ENCODE assay signal across 8 cellular contexts in the genomic region with DNA sequence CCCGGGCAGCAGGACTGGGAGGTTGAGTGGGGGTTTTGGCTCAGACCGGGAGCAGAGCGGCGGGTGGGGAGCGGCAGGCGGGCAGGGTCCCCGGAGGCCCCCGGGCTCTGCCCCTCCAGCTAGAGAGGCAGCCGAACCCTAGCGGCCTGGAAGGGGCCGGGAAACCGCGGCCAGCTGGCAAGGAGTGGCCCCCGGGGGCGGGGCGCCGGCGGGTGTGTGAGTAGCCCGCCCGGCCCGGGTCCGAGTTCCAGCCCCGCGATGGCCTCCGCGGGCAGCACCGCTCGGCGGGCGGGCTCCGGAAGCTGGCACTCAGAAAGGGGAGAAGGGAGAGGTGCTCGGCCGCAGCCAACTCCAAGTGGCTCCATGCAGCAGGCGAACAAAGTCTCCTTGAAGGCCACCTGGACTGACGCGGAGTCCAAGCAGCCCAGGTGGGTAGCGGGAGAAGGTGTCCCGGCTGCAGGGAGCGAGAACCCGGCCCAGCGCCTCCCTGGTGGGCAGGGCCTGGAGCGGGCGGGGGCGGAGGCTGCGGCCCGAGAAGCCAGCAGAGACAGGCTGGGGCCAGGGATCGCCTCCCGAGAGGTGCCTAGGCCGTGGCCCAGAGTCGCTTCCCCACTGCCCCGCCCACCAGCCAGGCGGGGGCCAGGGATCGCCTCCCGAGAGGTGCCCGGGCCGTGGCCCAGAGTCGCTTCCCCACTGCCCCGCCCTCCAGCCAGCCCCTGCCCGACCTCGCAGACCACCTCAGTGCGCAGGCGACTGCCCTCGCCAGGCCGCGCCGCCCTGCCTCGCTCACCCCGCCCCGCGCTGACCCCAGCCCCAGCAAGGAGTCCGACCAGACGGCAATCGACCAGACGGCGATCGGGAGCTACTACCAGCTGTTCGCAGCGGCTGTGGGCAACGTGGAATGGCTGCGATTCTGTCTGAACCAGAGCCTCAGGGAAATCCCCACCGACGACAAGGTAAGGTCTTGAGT. TPM values are rescaled to one million over a fixed set of nuclear protein-coding genes. Genes with fewer than 3 reads are reported as not detected.
A peak's percentile ranks its signal among the peaks of the same experiment; 100 is the strongest.
DNase-seq lines count a peak whose midpoint lies in the region; ATAC-seq and TF ChIP-seq lines count a peak whose summit lies in the region.

A gene with protein sequence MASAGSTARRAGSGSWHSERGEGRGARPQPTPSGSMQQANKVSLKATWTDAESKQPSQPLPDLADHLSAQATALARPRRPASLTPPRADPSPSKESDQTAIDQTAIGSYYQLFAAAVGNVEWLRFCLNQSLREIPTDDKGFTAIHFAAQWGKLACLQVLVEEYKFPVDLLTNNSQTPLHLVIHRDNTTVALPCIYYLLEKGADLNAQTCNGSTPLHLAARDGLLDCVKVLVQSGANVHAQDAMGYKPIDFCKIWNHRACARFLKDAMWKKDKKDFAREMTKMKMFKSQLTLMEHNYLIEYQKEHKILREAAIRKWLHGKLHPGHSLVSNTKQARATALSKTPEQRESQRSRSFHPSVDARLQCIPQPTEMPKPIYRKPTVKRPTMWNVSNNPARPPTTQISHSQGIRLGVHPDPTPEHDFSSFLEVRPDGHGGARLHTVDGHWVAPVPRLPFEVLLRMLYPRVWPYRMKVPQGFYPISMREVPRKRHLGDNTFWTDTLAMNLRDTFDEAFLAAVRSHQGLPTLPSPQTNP (plus strand): TSS at position 243 of the 970 bp plus-strand sequence. CDS start 16 bp downstream, at position 259.

- H3K4me1 Mint-ChIP-seq in activated naive CD8-positive, alpha-beta T cell treated with anti-CD3 and anti-CD28 coated beads, Interleukin-2, amount 10 ng/mL, durations not matched to agents 7 days and 5 days: peaks cover 11% of the 10 kb centered on the region

- no peaks in the 10 kb centered on the region for H3K36me3 ChIP-seq in right atrium auricular region
- peaks cover 0 to 2% of the 10 kb centered on the region in 2 donors for H3K36me3 ChIP-seq in psoas muscle (ENCODE audit: insufficient read depth in 1 of 2, low read depth in 1 of 2)

- H3K27ac ChIP-seq in right atrium auricular region (peak within 1 kb of the TSS; percentile 84 to 91), psoas muscle (peak within 1 kb of the TSS; percentile 53)

- no peaks in the 10 kb centered on the region for H3K9me3 ChIP-seq in right atrium auricular region
- H3K9me3 ChIP-seq in psoas muscle: no peaks in the 10 kb centered on the region

- no peak for TF ChIP-seq RAD21 in Ishikawa (IDR thresholded peaks at IDR 0.05; ENCODE audit: low read depth)

- H3K27ac Mint-ChIP-seq in activated naive CD8-positive, alpha-beta T cell treated with anti-CD3 and anti-CD28 coated beads, Interleukin-2, amount 10 ng/mL, durations not matched to agents 7 days and 5 days: peak within 1 kb of the TSS; percentile 84

- H3K4me1 ChIP-seq in right atrium auricular region: peaks cover 0 to 19% of the 10 kb centered on the region in 2 donors
- H3K4me1 ChIP-seq in psoas muscle: peaks cover 13% of the 10 kb centered on the region

- POLR2A ChIA-PET in activated naive CD8-positive, alpha-beta T cell treated with anti-CD3 and anti-CD28 coated beads, Interleukin-2, amount 10 ng/mL, durations not matched to agents 7 days and 5 days (lab: Charles Lee): interaction anchor here (1.2 to 1.7 kb wide), 2 partner anchors 13 to 22 kb away, joined by 3 to 6 read pairs; no protein-coding TSS in a partner anchor

- WGBS in psoas muscle, 3 donors: 6 to 13% (median 7%) methylated on average over 75 to 82 of the region's 82 CpGs

- TF ChIP-seq CTCF in right atrium auricular region (IDR thresholded peaks at IDR 0.05) (no peak), psoas muscle (IDR thresholded peaks at IDR 0.05) (no peak)

- H3K27me3 ChIP-seq in right atrium auricular region: no peaks in the 10 kb centered on the region
- H3K27me3 ChIP-seq in psoas muscle (ENCODE audit: insufficient read depth in 3 of 3, low read length in 2 of 3): no peaks in the 10 kb centered on the region

- peak; percentile 55 for ATAC-seq in activated naive CD8-positive, alpha-beta T cell treated with anti-CD3 and anti-CD28 coated beads, Interleukin-2, amount 10 ng/mL, durations not matched to agents 7 days and 5 days (ENCODE audit: low read depth)
- peak; percentile 49 to 67 (median 66) for ATAC-seq in psoas muscle

- no peaks in the 10 kb centered on the region for H3K36me3 Mint-ChIP-seq in activated naive CD8-positive, alpha-beta T cell treated with anti-CD3 and anti-CD28 coated beads, Interleukin-2, amount 10 ng/mL, durations not matched to agents 7 days and 5 days

- H3K4me3 ChIP-seq in right atrium auricular region (peak within 1 kb of the TSS; percentile 51 to 63), psoas muscle (peak within 1 kb of the TSS; percentile 67)

- intact Hi-C loops in psoas muscle (cut with DNase I): no loop called here

- H3K9me3 Mint-ChIP-seq in activated naive CD8-positive, alpha-beta T cell treated with anti-CD3 and anti-CD28 coated beads, Interleukin-2, amount 10 ng/mL, durations not matched to agents 7 days and 5 days: no peaks in the 10 kb centered on the region

- no peak for TF ChIP-seq EP300 in Ishikawa (IDR thresholded peaks at IDR 0.05; ENCODE audit: borderline replicate concordance)

- peaks cover 2% of the 10 kb centered on the region for H3K27me3 Mint-ChIP-seq in activated naive CD8-positive, alpha-beta T cell treated with anti-CD3 and anti-CD28 coated beads, Interleukin-2, amount 10 ng/mL, durations not matched to agents 7 days and 5 days

- H3K4me3 Mint-ChIP-seq in activated naive CD8-positive, alpha-beta T cell treated with anti-CD3 and anti-CD28 coated beads, Interleukin-2, amount 10 ng/mL, durations not matched to agents 7 days and 5 days: peak within 1 kb of the TSS; percentile 85

- DNase-seq in DMS79 treated with DMSO at 0.1 percent for 48 hours (lab: John Stamatoyannopoulos, UW) (peak; percentile 65), right atrium auricular region (ENCODE audit: low spot score) (no peak), psoas muscle (peak; percentile 76 to 78), NCI-H1048 (lab: John Stamatoyannopoulos, UW) (no peak), GM19238 (ENCODE audit: insufficient read length, low spot score) (no peak), D341Med (ENCODE audit: low spot score) (no peak)
- peak; percentile 55 for DNase-seq in activated naive CD8-positive, alpha-beta T cell treated with anti-CD3 and anti-CD28 coated beads, Interleukin-2, amount 10 ng/mL, durations not matched to agents 7 days and 5 days

TF ChIP-seq in Ishikawa, 13 proteins besides CTCF, POLR2A, EP300 and RAD21:
- TF ChIP-seq FOXM1 (IDR thresholded peaks at IDR 0.05; ENCODE audit: borderline replicate concordance, low read depth) (no peak), TCF12 (IDR thresholded peaks at IDR 0.05; ENCODE audit: low read depth) (no peak), CEBPB (IDR thresholded peaks at IDR 0.05) (no peak), EGR1 (IDR thresholded peaks at IDR 0.05) (0 out of 2 replicates have a peak, but pooled peaks have one; percentile 35), NFIC (IDR thresholded peaks at IDR 0.05) (no peak)

RNA-seq across cellular contexts. Expression of the gene that starts here (rescaled TPM):
- total RNA-seq in activated naive CD8-positive, alpha-beta T cell treated with anti-CD3 and anti-CD28 coated beads, Interleukin-2, amount 10 ng/mL, durations not matched to agents 7 days and 5 days: under 1 TPM; 0.28 to 0.33 TPM
- 1 to 10 TPM in 1 of 2 donors, under 1 TPM in 1; 0.78 to 1.7 TPM for total RNA-seq in right atrium auricular region
- total RNA-seq in psoas muscle: under 1 TPM; 0.15 to 0.69 (median 0.49) TPM
- polyA plus RNA-seq in psoas muscle: under 1 TPM; 0.27 to 0.77 (median 0.36) TPM

Comparison
In these comparisons a context has a peak if more than half of its experiments do, and no peak if none do; other contexts are left out.
1. Peak in DNase-seq and ATAC-seq in activated naive CD8-positive, alpha-beta T cell treated with anti-CD3 and anti-CD28 coated beads, Interleukin-2, amount 10 ng/mL, durations not matched to agents 7 days and 5 days; RNA of the gene not detected or under 1 TPM.
2. Peak in DNase-seq, ATAC-seq, H3K4me3 ChIP-seq and H3K27ac ChIP-seq in psoas muscle; RNA of the gene not detected or under 1 TPM.